8 cellular contexts compared by ENCODE assay signal in genomic region chr17:77363821-77364361, GRCh38.
DNase-seq lines count a peak whose midpoint lies in the region; ATAC-seq and TF ChIP-seq lines count a peak whose summit lies in the region.

No MANE protein-coding gene starts in this region.

- peak overlapping the region; percentile 85 for H2BK15ac ChIP-seq in neuronal stem cell (ENCODE audit: low read length)

- no peak overlapping the region for H4K91ac ChIP-seq in neuronal stem cell (ENCODE audit: low read depth, low read length, poor library complexity)

- H2BK120ac ChIP-seq in neuronal stem cell (ENCODE audit: low read depth, low read length): no peak overlapping the region

- H3K4ac ChIP-seq in neuronal stem cell (ENCODE audit: low read length): no peak overlapping the region

- H2BK12ac ChIP-seq in neuronal stem cell (ENCODE audit: low read length): no peak overlapping the region

- H3K4me2 ChIP-seq in BLaER1 (peak overlapping the region; percentile 80), neuronal stem cell (ENCODE audit: insufficient read depth, low read length, poor library complexity, severe bottlenecking) (no peak overlapping the region)

- H2AFZ ChIP-seq in neuronal stem cell (ENCODE audit: low read length): peak overlapping the region; percentile 64

- ATAC-seq in GM19463 (IDR thresholded peaks at IDR 0.05; ENCODE audit: unreplicated experiment): no peak

- H4K20me1 ChIP-seq in BLaER1: no peaks in the 10 kb centered on the region

- H3K27ac ChIP-seq in BLaER1 (no peak overlapping the region), RWPE1 (peak overlapping the region; percentile 78), neuronal stem cell (replicated peaks; ENCODE audit: low read length) (no peak overlapping the region)

- CTCF ChIA-PET in RWPE1 (lab: Yijun Ruan, JAX): no interaction called here

- H3K9ac ChIP-seq in BLaER1 (no peak overlapping the region), neuronal stem cell (ENCODE audit: low read depth, low read length, poor library complexity) (no peak overlapping the region)

- POLR2A ChIA-PET in RWPE1 (lab: Yijun Ruan, JAX; ENCODE audit: low non-redundant PET): no interaction called here

- no peaks in the 10 kb centered on the region; the same call in 1 of the 2 replicates for H3K27me3 ChIP-seq in BLaER1
- H3K27me3 ChIP-seq in neuronal stem cell (ENCODE audit: control insufficient read depth in 3 of 3, insufficient read depth in 3 of 3, low read depth in 1 of 3, low read length in 3 of 3): no peaks in the 10 kb centered on the region

- H3K18ac ChIP-seq in neuronal stem cell (ENCODE audit: low read length): peak overlapping the region; percentile 86

- DNase-seq in RWPE1 (ENCODE audit: low spot score) (no peak), ecto neural progenitor cell (ENCODE audit: low spot score) (peak; percentile 53), neuronal stem cell (ENCODE audit: low spot score) (no peak), NCI-H1436 treated with DMSO at 0.1 percent for 48 hours (lab: John Stamatoyannopoulos, UW) (no peak), middle frontal gyrus (ENCODE audit: extremely low spot score, low spot score) (no peak), NCI-H774 (lab: John Stamatoyannopoulos, UW) (no peak)

- H3K4me1 ChIP-seq in BLaER1 (peaks cover 76% of the 10 kb centered on the region), neuronal stem cell (ENCODE audit: control insufficient read depth in 2 of 2, insufficient read depth in 1 of 2, low read depth in 1 of 2, low read length in 2 of 2) (peaks cover 6 to 17% of the 10 kb centered on the region in 2 donors)

- H3K23ac ChIP-seq in neuronal stem cell (ENCODE audit: low read depth, low read length, poor library complexity): peak overlapping the region; percentile 17

- peak overlapping the region; percentile 19 for H2BK5ac ChIP-seq in neuronal stem cell (ENCODE audit: low read length)

- no peak for TF ChIP-seq CTCF in RWPE1 (conservative IDR thresholded peaks at IDR 0.05; ENCODE audit: low read depth)

- no peaks in the 10 kb centered on the region for H3K36me3 ChIP-seq in BLaER1
- H3K36me3 ChIP-seq in neuronal stem cell (replicated peaks in 1 of 2; ENCODE audit: control insufficient read depth in 2 of 2, insufficient read depth in 2 of 2, low read length in 2 of 2): no peaks in the 10 kb centered on the region

- H3K9me3 ChIP-seq in BLaER1: no peaks in the 10 kb centered on the region
- H3K9me3 ChIP-seq in neuronal stem cell (replicated peaks in 1 of 2; ENCODE audit: control insufficient read depth in 2 of 2, insufficient read depth in 1 of 2, low read depth in 1 of 2, low read length in 2 of 2): no peaks in the 10 kb centered on the region

- no peak overlapping the region for H3K4me3 ChIP-seq in BLaER1
- H3K4me3 ChIP-seq in neuronal stem cell (ENCODE audit: low read length in 2 of 2): no peak overlapping the region

- peak overlapping the region; percentile 7 for H2AK5ac ChIP-seq in neuronal stem cell (ENCODE audit: low read depth, low read length)

- H4K8ac ChIP-seq in neuronal stem cell (ENCODE audit: low read depth, low read length): no peak overlapping the region

- WGBS in neuronal stem cell (ENCODE audit: extremely low coverage in 2 of 2, insufficient read length in 2 of 2, insufficient replicate concordance in 1 of 2), 2 donors: no CpG with 5 or more reads among the region's 17 CpGs

- no peaks in the 10 kb centered on the region for H3K79me1 ChIP-seq in neuronal stem cell (ENCODE audit: low read depth, low read length)

- H3K14ac ChIP-seq in neuronal stem cell (ENCODE audit: low read length): no peak overlapping the region
